ENCODE assay signal across 29 cellular contexts in genomic region chr12:109577311-109577710, GRCh38.
"Had no signal": no experiment of that assay in that cellular context is flagged by ENCODE, and none has a peak within 500 bp of the region (broad histone marks: within the 10 kb centered on the region; RNA-seq: fewer than 3 reads in every experiment).

No MANE protein-coding gene starts in this region.

- DNase-seq: naive B cell; naive thymus-derived CD8-positive, alpha-beta T cell; nephron progenitor cell; occipital lobe; pancreas; right cardiac atrium; spleen; stimulated activated CD4-positive, alpha-beta T cell treated with anti-CD3 and anti-CD28 coated beads, Interleukin-12 subunit alpha, Interleukin-12 subunit beta, amount 100 ng/mL, for 4 hours; stimulated activated CD4-positive, alpha-beta T cell treated with anti-CD3 and anti-CD28 coated beads, Interleukin-1b, Interleukin-23, amount 100 ng/mL, for 48 hours; stimulated activated CD4-positive, alpha-beta T cell treated with anti-CD3 and anti-CD28 coated beads, Interleukin-4, amount 100 ng/mL, for 1 hour; stimulated activated CD4-positive, alpha-beta T cell treated with anti-CD3 and anti-CD28 coated beads, Interleukin-4, amount 100 ng/mL, for 4 hours; stimulated activated CD8-positive, alpha-beta memory T cell treated with anti-CD3 and anti-CD28 coated beads, Interleukin-4, amount 100 ng/mL, for 48 hours; stimulated activated naive CD4-positive, alpha-beta T cell; stimulated activated naive CD8-positive, alpha-beta T cell treated with anti-CD3 and anti-CD28 coated beads, Interleukin-15, amount 100 ng/mL, for 72 hours; stimulated activated naive CD8-positive, alpha-beta T cell treated with anti-CD3 and anti-CD28 coated beads, Interleukin-15, Interleukin-2, amounts not matched to agents 100 U/mL and 50 U/mL, for 24 hours; substantia nigra; testis; tibial artery; transverse colon; upper lobe of right lung; uterus had no signal

- FAIRE-seq: pancreas had no signal

- H2AFZ ChIP-seq: neural progenitor cell had no signal

- H3K36me3 ChIP-seq: neural progenitor cell, prostate gland, uterus had no signal

- H3K27me3 ChIP-seq: neural progenitor cell, pancreas, spleen, suprapubic skin, testis, tibial artery, transverse colon, upper lobe of right lung, uterus had no signal

- H3K9me3 ChIP-seq: pancreas, prostate gland, spleen, suprapubic skin, testis, tibial artery, transverse colon, upper lobe of right lung, uterus had no signal

- ATAC-seq: naive thymus-derived CD8-positive, alpha-beta T cell; natural killer cell treated with Interleukin-12 subunit alpha and Interleukin-12 subunit beta and Interleukin-15 and Interleukin-18, amount 100 ng/mL, for 72 hours; pancreas; right cardiac atrium; sciatic nerve; stimulated activated memory B cell treated with anti-CD40 and anti-IgM and Interleukin-4, amounts not matched to agents 10 μg/mL and 1 μg/mL and 100 μg/mL, for 72 hours; stimulated activated naive CD8-positive, alpha-beta T cell treated with anti-CD3 and anti-CD28 coated beads, Interleukin-15, amount 100 ng/mL, for 72 hours; stimulated activated naive CD8-positive, alpha-beta T cell treated with anti-CD3 and anti-CD28 coated beads, Interleukin-15, Interleukin-2, amounts not matched to agents 100 U/mL and 50 U/mL, for 24 hours; upper lobe of right lung had no signal

- H3K27ac ChIP-seq: neural progenitor cell, pancreas, prostate gland, skin epidermis, spleen, suprapubic skin, testis, tibial artery, transverse colon, upper lobe of right lung, uterus had no signal

- H3K9ac ChIP-seq: neural progenitor cell had no signal

- H3K4me3 ChIP-seq: neural progenitor cell, pancreas, prostate gland, skin epidermis, smooth muscle cell, spleen, suprapubic skin, testis, tibial artery, transverse colon, upper lobe of right lung, uterus had no signal

- H3K4me2 ChIP-seq: neural progenitor cell, smooth muscle cell had no signal

- H3K4me1 ChIP-seq: prostate gland had no signal
